Comparison of ENCODE assay signal across 15 cellular contexts in genomic region chrX:30307466-30307865, GRCh38. TPM values are rescaled to one million over a fixed set of nuclear protein-coding genes. Genes with fewer than 3 reads are reported as not detected.
"Had no signal": no experiment of that assay in that cellular context is flagged by ENCODE, and none has a peak within 500 bp of the region (broad histone marks: within the 10 kb centered on the region; RNA-seq: fewer than 3 reads in every experiment).

No MANE protein-coding gene starts in this region.

- H3K36me3 ChIP-seq: lower lobe of right lung, neutrophil had no signal

- H3K27ac ChIP-seq: lower lobe of right lung, neutrophil, parathyroid adenoma had no signal

- H2AFZ ChIP-seq: parathyroid adenoma had no signal

- H3K9me3 Mint-ChIP-seq: activated B cell treated with CpG ODN at 0.5 μM for 24 hours; activated CD4-positive, alpha-beta T cell treated with anti-CD3 and anti-CD28 coated beads, Interleukin-2, amount 10 ng/mL, durations not matched to agents 7 days and 5 days; stimulated activated effector memory CD8-positive, alpha-beta T cell treated with anti-CD3 and anti-CD28 coated beads, Interleukin-12 subunit alpha, Interleukin-12 subunit beta, amount 100 ng/mL, for 72 hours had no signal

- DNase-seq: activated B cell treated with CpG ODN at 0.5 μM for 24 hours; activated CD4-positive, alpha-beta T cell treated with anti-CD3 and anti-CD28 coated beads, Interleukin-2, amount 10 ng/mL, durations not matched to agents 7 days and 5 days; activated gamma-delta T cell treated with Interleukin-2 at 50 U/mL for 16 hours; effector memory CD8-positive, alpha-beta T cell; left colon; lower lobe of right lung; naive B cell had no signal

- H3K4me1 ChIP-seq: lower lobe of right lung, parathyroid adenoma had no signal

- H3K4me1 Mint-ChIP-seq: activated CD4-positive, alpha-beta T cell treated with anti-CD3 and anti-CD28 coated beads, Interleukin-2, amount 10 ng/mL, durations not matched to agents 7 days and 5 days; stimulated activated effector memory CD8-positive, alpha-beta T cell treated with anti-CD3 and anti-CD28 coated beads, Interleukin-12 subunit alpha, Interleukin-12 subunit beta, amount 100 ng/mL, for 72 hours had no signal

- H3K36me3 Mint-ChIP-seq: activated naive CD8-positive, alpha-beta T cell; stimulated activated effector memory CD8-positive, alpha-beta T cell treated with anti-CD3 and anti-CD28 coated beads, Interleukin-12 subunit alpha, Interleukin-12 subunit beta, amount 100 ng/mL, for 72 hours had no signal

- H3K27ac Mint-ChIP-seq: activated B cell treated with CpG ODN at 0.5 μM for 24 hours; activated CD4-positive, alpha-beta T cell treated with anti-CD3 and anti-CD28 coated beads, Interleukin-2, amount 10 ng/mL, durations not matched to agents 7 days and 5 days; activated naive CD8-positive, alpha-beta T cell; effector memory CD8-positive, alpha-beta T cell; naive B cell; stimulated activated effector memory CD8-positive, alpha-beta T cell treated with anti-CD3 and anti-CD28 coated beads, Interleukin-12 subunit alpha, Interleukin-12 subunit beta, amount 100 ng/mL, for 72 hours had no signal

- H3K4me3 ChIP-seq: lower lobe of right lung had no signal

- H3K79me2 ChIP-seq: parathyroid adenoma had no signal

- H3K9ac ChIP-seq: parathyroid adenoma had no signal

- H3K4me3 Mint-ChIP-seq: activated B cell treated with CpG ODN at 0.5 μM for 24 hours; activated CD4-positive, alpha-beta T cell treated with anti-CD3 and anti-CD28 coated beads, Interleukin-2, amount 10 ng/mL, durations not matched to agents 7 days and 5 days; activated naive CD8-positive, alpha-beta T cell; effector memory CD8-positive, alpha-beta T cell; naive B cell; stimulated activated effector memory CD8-positive, alpha-beta T cell treated with anti-CD3 and anti-CD28 coated beads, Interleukin-12 subunit alpha, Interleukin-12 subunit beta, amount 100 ng/mL, for 72 hours had no signal

- H3K27me3 Mint-ChIP-seq: effector memory CD8-positive, alpha-beta T cell had no signal

- H3K9me3 ChIP-seq: lower lobe of right lung, neutrophil had no signal

RNA-seq across cellular contexts. Expression of gene NR0B1, which starts 1.7 kb away (rescaled TPM):
- total RNA-seq: activated B cell treated with CpG ODN at 0.5 μM for 24 hours; activated CD4-positive, alpha-beta T cell treated with anti-CD3 and anti-CD28 coated beads, Interleukin-2, amount 10 ng/mL, durations not matched to agents 7 days and 5 days; chondrocyte; dermis blood vessel endothelial cell; left colon; lower lobe of right lung; mononuclear cell; T-helper 2 cell treated with Interferon-gamma antibody and Interleukin-4, amounts not matched to agents 100 ng/mL and 5 ng/mL, for 36 hours had no signal
